ENCODE assay signal across 10 cellular contexts in genomic region chr2:120949027-120949956, GRCh38.
A peak's percentile ranks its signal among the peaks of the same experiment; 100 is the strongest.
DNase-seq lines count a peak whose midpoint lies in the region; ATAC-seq and TF ChIP-seq lines count a peak whose summit lies in the region.
"Had no signal": no experiment of that assay in that cellular context is flagged by ENCODE, and none has a peak within 500 bp of the region (broad histone marks: within the 10 kb centered on the region; RNA-seq: fewer than 3 reads in every experiment).

No MANE protein-coding gene starts in this region.

- H3K27me3 ChIP-seq in OCI-LY3 (ENCODE audit: low read depth, low read length) = no peaks in the 10 kb centered on the region
- H3K27me3 ChIP-seq: neutrophil had no signal

- H4K20me1 ChIP-seq in OCI-LY3 (ENCODE audit: insufficient read depth, low read length) = no peaks in the 10 kb centered on the region

- CTCF ChIA-PET in WTC11 (lab: Charles Lee) = interaction anchor here (0.5 to 1.8 kb wide), 5 partner anchors 9 to 790 kb away, joined by 3 to 11 read pairs (median 4); no protein-coding TSS in a partner anchor

- H3K36me3 Mint-ChIP-seq in WTC11 = no peaks in the 10 kb centered on the region; the same call in 1 of the 2 replicates

- H3K27ac ChIP-seq in OCI-LY3 (ENCODE audit: low read length) = no peak overlapping the region
- H3K27ac ChIP-seq: neutrophil had no signal

- H3K4me1 Mint-ChIP-seq in WTC11 = no peaks in the 10 kb centered on the region

- H3K27me3 Mint-ChIP-seq in WTC11 (ENCODE audit: low read depth) = no peaks in the 10 kb centered on the region

- H3K4me3 ChIP-seq in OCI-LY3 (ENCODE audit: low read length) = no peak overlapping the region
- no peak overlapping the region for H3K4me3 ChIP-seq in fibroblast of mammary gland (ENCODE audit: control insufficient read depth, low read depth, low read length)
- H3K4me3 ChIP-seq: HAP-1 had no signal

- POLR2A ChIA-PET in WTC11 (lab: Charles Lee) = no interaction called here

- DNase-seq in 8988T (peak; percentile 79), fibroblast of mammary gland (ENCODE audit: low read depth) (no peak), WTC11 (ENCODE audit: low spot score) (no peak)
- DNase-seq in activated CD4-positive, alpha-beta T cell treated with anti-CD3 and anti-CD28 coated beads, Interleukin-2, amount 50 U/mL, for 4 hours = no peak

- no peak overlapping the region; the same call in 1 of the 2 replicates for H3K27ac Mint-ChIP-seq in WTC11

- H2AFZ ChIP-seq in OCI-LY3 (ENCODE audit: low read depth, low read length) = no peak overlapping the region

- H3K9ac ChIP-seq in OCI-LY3 (ENCODE audit: low read length) = no peak overlapping the region

- no peaks in the 10 kb centered on the region for H3K4me1 ChIP-seq in OCI-LY3 (ENCODE audit: low read length)
- H3K4me1 ChIP-seq: HAP-1 had no signal

- no peaks in the 10 kb centered on the region for H3K9me3 ChIP-seq in OCI-LY3 (ENCODE audit: insufficient read depth, low read length)
- H3K9me3 ChIP-seq: HAP-1, neutrophil had no signal

- no peaks in the 10 kb centered on the region for H3K9me3 Mint-ChIP-seq in WTC11

- no peak overlapping the region for H3K4me2 ChIP-seq in OCI-LY3 (ENCODE audit: low read length)

- ATAC-seq in HG03439 (IDR thresholded peaks at IDR 0.05; ENCODE audit: unreplicated experiment) (no peak), GM19035 (IDR thresholded peaks at IDR 0.05; ENCODE audit: unreplicated experiment) (no peak), WTC11 (no peak; the same call in 1 of the 2 replicates)

- H3K36me3 ChIP-seq in OCI-LY3 (replicated peaks; ENCODE audit: low read depth, low read length) = no peaks in the 10 kb centered on the region
- H3K36me3 ChIP-seq: HAP-1, neutrophil had no signal

- TF ChIP-seq CTCF in GM12873 (IDR thresholded peaks at IDR 0.05; ENCODE audit: insufficient read depth, low read depth, low read length, missing control alignments) = peak; percentile 40
- peak; percentile 47 for TF ChIP-seq CTCF in OCI-LY3 (IDR thresholded peaks at IDR 0.05; ENCODE audit: low read depth, low read length)
- peak; percentile 24 for TF ChIP-seq CTCF in fibroblast of mammary gland (conservative IDR thresholded peaks at IDR 0.05; ENCODE audit: control insufficient read depth, insufficient read depth, low read depth, low read length)
- no peak for TF ChIP-seq CTCF in WTC11 (IDR thresholded peaks at IDR 0.05)

- H3K79me2 ChIP-seq in OCI-LY3 (ENCODE audit: low read length) = no peaks in the 10 kb centered on the region

- no peak overlapping the region for H3K4me3 Mint-ChIP-seq in WTC11

TF ChIP-seq in WTC11, 78 proteins besides CTCF, POLR2A, EP300 and RAD21:
- no peak for TF ChIP-seq ZNF425 (CRISPR knock-in tag; conservative IDR thresholded peaks at IDR 0.05)
